26 cellular contexts compared by ENCODE assay signal in the genomic region with DNA sequence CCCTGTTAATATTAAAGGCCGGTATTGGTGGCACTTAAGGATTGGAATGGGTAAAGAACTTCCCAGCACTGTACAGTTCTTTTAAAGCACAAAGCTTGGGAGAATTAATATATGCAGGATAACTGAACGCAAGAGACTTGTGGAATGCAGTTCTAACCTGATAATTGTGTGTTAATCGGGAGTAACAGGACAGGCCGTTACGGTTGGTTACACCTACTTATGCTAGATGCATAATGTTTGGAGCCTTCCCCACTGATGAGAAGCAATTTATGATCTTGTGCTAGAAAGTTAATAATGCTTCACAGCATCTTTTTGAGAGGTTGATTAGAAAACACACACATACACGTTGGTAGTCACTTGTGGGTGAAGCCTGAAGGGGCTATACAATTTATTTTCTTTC. TPM values are rescaled to one million over a fixed set of nuclear protein-coding genes. Genes with fewer than 3 reads are reported as not detected.
DNase-seq lines count a peak whose midpoint lies in the region; ATAC-seq, FAIRE-seq and TF ChIP-seq lines count a peak whose summit lies in the region.
"Had no signal": no experiment of that assay in that cellular context is flagged by ENCODE, and none has a peak within 500 bp of the region (broad histone marks: within the 10 kb centered on the region; RNA-seq: fewer than 3 reads in every experiment).

No MANE protein-coding gene starts in this region.

- H3K36me3 ChIP-seq in CD8-positive, alpha-beta memory T cell (ENCODE audit: insufficient read depth, low read length): peaks cover 80% of the 10 kb centered on the region
- H3K36me3 ChIP-seq in endocrine pancreas (ENCODE audit: control insufficient read depth, insufficient read depth, low read length) (peaks cover 14% of the 10 kb centered on the region), aorta (ENCODE audit: control insufficient read depth in 1 of 2, insufficient read depth in 2 of 2, low read length in 1 of 2) (peaks cover 10 to 11% of the 10 kb centered on the region in 2 donors)

- no peak overlapping the region for H3K4me2 ChIP-seq in A549

- intact Hi-C loops in aorta (cut with DNase I): no loop called here

- TF ChIP-seq RAD21 in A549 (conservative IDR thresholded peaks at IDR 0.05 in 1 of 2, IDR thresholded peaks at IDR 0.05 in 1 of 2): no peak

- no peaks in the 10 kb centered on the region for H3K9me3 Mint-ChIP-seq in CD8-positive, alpha-beta memory T cell
- H3K9me3 Mint-ChIP-seq: dendritic cell treated with granulocyte-macrophage colony-stimulating factor and Interleukin-4, amounts not matched to agents 40 ng/mL and 50 ng/mL, for 4 days; immature natural killer cell; stimulated activated naive CD8-positive, alpha-beta T cell treated with anti-CD3 and anti-CD28 coated beads, Interleukin-15, Interleukin-2, amounts not matched to agents 100 ng/mL and 50 ng/mL, for 24 hours had no signal

- no peaks in the 10 kb centered on the region for H3K9me3 ChIP-seq in A549
- H3K9me3 ChIP-seq in CD8-positive, alpha-beta memory T cell (ENCODE audit: low read length): no peaks in the 10 kb centered on the region
- no peaks in the 10 kb centered on the region for H3K9me3 ChIP-seq in endocrine pancreas (ENCODE audit: control insufficient read depth, low read length)
- H3K9me3 ChIP-seq in aorta (ENCODE audit: control insufficient read depth, low read length): no peaks in the 10 kb centered on the region
- H3K9me3 ChIP-seq: left lung, MG63, tibial artery had no signal

- TF ChIP-seq EP300 in A549 (IDR thresholded peaks at IDR 0.05): no peak

- H3K27ac Mint-ChIP-seq in CD8-positive, alpha-beta memory T cell: peak overlapping the region in 5 of 8 donors; percentile 3 to 76 (median 33)
- H3K27ac Mint-ChIP-seq: dendritic cell treated with granulocyte-macrophage colony-stimulating factor and Interleukin-4, amounts not matched to agents 40 ng/mL and 50 ng/mL, for 4 days; stimulated activated naive CD8-positive, alpha-beta T cell treated with anti-CD3 and anti-CD28 coated beads, Interleukin-15, Interleukin-2, amounts not matched to agents 100 ng/mL and 50 ng/mL, for 24 hours had no signal

- H3K4me1 ChIP-seq in A549 (peaks cover 15% of the 10 kb centered on the region; the same call in 2 of the 3 replicates), endocrine pancreas (ENCODE audit: control insufficient read depth, insufficient read depth, low read length) (peaks cover 29% of the 10 kb centered on the region), aorta (ENCODE audit: control insufficient read depth in 1 of 2, insufficient read depth in 2 of 2, low read length in 2 of 2) (no peaks in the 10 kb centered on the region)
- H3K4me1 ChIP-seq in CD8-positive, alpha-beta memory T cell (ENCODE audit: insufficient read depth, low read length): peaks cover 41% of the 10 kb centered on the region

- peaks cover 14 to 94% (median 33%) of the 10 kb centered on the region in 3 donors for H3K36me3 Mint-ChIP-seq in CD8-positive, alpha-beta memory T cell

- no peak overlapping the region for H3K4me3 Mint-ChIP-seq in CD8-positive, alpha-beta memory T cell
- H3K4me3 Mint-ChIP-seq: dendritic cell treated with granulocyte-macrophage colony-stimulating factor and Interleukin-4, amounts not matched to agents 40 ng/mL and 50 ng/mL, for 4 days; immature natural killer cell; stimulated activated naive CD8-positive, alpha-beta T cell treated with anti-CD3 and anti-CD28 coated beads, Interleukin-15, Interleukin-2, amounts not matched to agents 100 ng/mL and 50 ng/mL, for 24 hours had no signal

- H3K9ac ChIP-seq in endocrine pancreas (ENCODE audit: control insufficient read depth, insufficient read depth, low read length): no peak overlapping the region

- H3K27ac ChIP-seq in A549 (no peak overlapping the region), aorta (ENCODE audit: low read depth in 1 of 2, low read length in 2 of 2) (no peak overlapping the region)
- no peak overlapping the region for H3K27ac ChIP-seq in CD8-positive, alpha-beta memory T cell (ENCODE audit: low read depth, low read length)
- H3K27ac ChIP-seq: HL-60, left lung, RWPE1, tibial artery had no signal

- CTCF ChIA-PET in A549 (lab: Yijun Ruan, JAX): interaction anchor here (1.2 to 3.2 kb wide), 6 partner anchors 10 to 346 kb away, joined by 3 to 8 read pairs (median 4); a partner anchor contains a TSS
- CTCF ChIA-PET in CD8-positive, alpha-beta memory T cell (lab: Charles Lee): interaction anchor here (1.2 kb wide), 1 partner anchor 133 kb away, joined by 3 read pairs; no protein-coding TSS in a partner anchor

- POLR2A ChIA-PET in A549 (lab: Yijun Ruan, JAX): interaction anchor here (0.7 to 3.1 kb wide), 2 partner anchors 18 to 68 kb away, joined by 3 to 9 read pairs; a partner anchor contains a TSS
- POLR2A ChIA-PET in CD8-positive, alpha-beta memory T cell (lab: Charles Lee): interaction anchor here (0.5 to 1.3 kb wide), 3 partner anchors 8 to 431 kb away, joined by 4 to 6 read pairs (median 4); no protein-coding TSS in a partner anchor

- ATAC-seq in A549 (no peak), aorta (ENCODE audit: low FRiP score) (no peak)
- ATAC-seq: SK-N-SH treated with all-trans-retinoic acid at 6 μM for 48 hours had no signal

- TF ChIP-seq POLR2A in A549 (IDR thresholded peaks at IDR 0.05; ENCODE audit: low read length): no peak

- H3K27me3 ChIP-seq in CD8-positive, alpha-beta memory T cell (ENCODE audit: insufficient read depth, low read length, poor library complexity, severe bottlenecking): no peaks in the 10 kb centered on the region
- H3K27me3 ChIP-seq in endocrine pancreas (ENCODE audit: control insufficient read depth, insufficient read depth, low read length) (no peaks in the 10 kb centered on the region), aorta (ENCODE audit: control insufficient read depth in 1 of 2, insufficient read depth in 2 of 2, low read length in 1 of 2) (no peaks in the 10 kb centered on the region)
- H3K27me3 ChIP-seq: left lung, MG63, tibial artery had no signal

- DNase-seq in A549 (ENCODE audit: low read depth in 1 of 2, low spot score in 1 of 2) (no peak), SIG-M5 treated with dmso at 0.1 percent for 504 hours (lab: John Stamatoyannopoulos, UW; ENCODE audit: unreplicated experiment) (no peak), aorta (no peak)
- DNase-seq in CD8-positive, alpha-beta memory T cell: no peak
- DNase-seq: activated CD4-positive, CD25-positive, alpha-beta regulatory T cell; amygdala; immature natural killer cell; left lung; MG63; NCI-H1417 treated with DMSO at 0.1 percent for 48 hours; NCI-H526; small intestine; stimulated activated CD4-positive, alpha-beta T cell treated with anti-CD3 and anti-CD28 coated beads, Interleukin-2, amount 100 ng/mL, for 48 hours; T1000 had no signal

- WGBS in A549 (ENCODE audit: missing lambda C conversion rate): 74% methylated on average over 6 of the region's 6 CpGs
- 59 to 63% methylated on average over 6 of the region's 6 CpGs for WGBS in aorta, 2 donors

- H3K27me3 Mint-ChIP-seq in CD8-positive, alpha-beta memory T cell: no peaks in the 10 kb centered on the region
- H3K27me3 Mint-ChIP-seq: dendritic cell treated with granulocyte-macrophage colony-stimulating factor and Interleukin-4, amounts not matched to agents 40 ng/mL and 50 ng/mL, for 4 days; stimulated activated naive CD8-positive, alpha-beta T cell treated with anti-CD3 and anti-CD28 coated beads, Interleukin-15, Interleukin-2, amounts not matched to agents 100 ng/mL and 50 ng/mL, for 24 hours had no signal

- no peak for TF ChIP-seq CTCF in A549 (IDR thresholded peaks at IDR 0.05)

- H3K4me3 ChIP-seq in A549 (no peak overlapping the region), endocrine pancreas (ENCODE audit: control insufficient read depth, insufficient read depth, low read length) (peak overlapping the region; percentile 0), aorta (ENCODE audit: low read length in 2 of 2) (no peak overlapping the region)
- no peak overlapping the region for H3K4me3 ChIP-seq in CD8-positive, alpha-beta memory T cell (ENCODE audit: low read length)
- H3K4me3 ChIP-seq: left lung, MG63, tibial artery had no signal

- FAIRE-seq in A549 (lab: Jason Lieb, UNC): no peak
- FAIRE-seq: GM12892, GM19239, small intestine had no signal

- H3K4me1 Mint-ChIP-seq in CD8-positive, alpha-beta memory T cell: peaks cover 43 to 77% (median 70%) of the 10 kb centered on the region in 3 donors

RNA-seq across cellular contexts. Expression of a gene that starts 7.0 kb away (rescaled TPM):
- polyA plus RNA-seq in A549 (2011; rRNA removed) (81.6 and 98.1 TPM in 2 replicates), A549 (2017; fragmentation: RNase III; extraction: RNeasy Plus Mini Kit Qiagen cat#74134 plus additional on column Dnase treatment) (76.1 to 87.8 TPM (median 79.2 TPM) in 3 replicates), aorta (10 to 100 TPM; 34.4 to 51.8 TPM)
- polyA plus RNA-seq in A549 (2012; cell fraction: cytosol; rRNA removed): 59.1 and 75.5 TPM in 2 replicates
- 64.3 and 83.5 TPM in 2 replicates for polyA plus RNA-seq in A549 (2012; cell fraction: nucleus; rRNA removed)
- 45.5 and 48.5 TPM in 2 replicates for polyA minus RNA-seq in A549 (2011; rRNA and poly(A)+ RNA removed)
- total RNA-seq in CD8-positive, alpha-beta memory T cell: 10 to 100 TPM; 95.9 to 98.9 TPM
- polyA plus RNA-seq in CD8-positive, alpha-beta memory T cell: 70.2 TPM
- total RNA-seq in aorta: 10 to 100 TPM; 54.3 to 57.0 TPM

RNA-seq across cellular contexts. Expression of a gene that starts 12.6 kb away (rescaled TPM):
- polyA plus RNA-seq in A549 (2011; rRNA removed) (0.52 and 0.59 TPM in 2 replicates), A549 (2017; fragmentation: RNase III; extraction: RNeasy Plus Mini Kit Qiagen cat#74134 plus additional on column Dnase treatment) (0.67 to 0.97 TPM (median 0.88 TPM) in 3 replicates), aorta (1 to 10 TPM in 1 of 2 donors, under 1 TPM in 1; 0.23 to 7.1 TPM)
- polyA plus RNA-seq in A549 (2012; cell fraction: cytosol; rRNA removed): 1.1 and 1.4 TPM in 2 replicates
- polyA plus RNA-seq in A549 (2012; cell fraction: nucleus; rRNA removed): 0.22 and 0.41 TPM in 2 replicates
- polyA minus RNA-seq in A549 (2011; rRNA and poly(A)+ RNA removed): not detected in 2 replicates
- not detected for total RNA-seq in CD8-positive, alpha-beta memory T cell
- polyA plus RNA-seq in CD8-positive, alpha-beta memory T cell: 0.07 TPM
- under 1 TPM in 1 of 2 donors, not detected in 1; 0.69 TPM for total RNA-seq in aorta
- total RNA-seq: activated CD8-positive, alpha-beta memory T cell treated with anti-CD3 and anti-CD28 coated beads for 36 hours; mononuclear cell; pulmonary artery endothelial cell had no signal
- polyA plus RNA-seq: immature natural killer cell had no signal

RNA-seq across cellular contexts. Expression of a gene that starts 13.6 kb away (rescaled TPM):
- 98.9 and 113 TPM in 2 replicates for polyA plus RNA-seq in A549 (2011; rRNA removed)
- polyA plus RNA-seq in A549 (2012; cell fraction: cytosol; rRNA removed): 133 and 151 TPM in 2 replicates
- polyA plus RNA-seq in A549 (2012; cell fraction: nucleus; rRNA removed): 59.8 and 69.0 TPM in 2 replicates
- 107 to 146 TPM (median 129 TPM) in 3 replicates for polyA plus RNA-seq in A549 (2017; fragmentation: RNase III; extraction: RNeasy Plus Mini Kit Qiagen cat#74134 plus additional on column Dnase treatment)
- 31.6 and 46.7 TPM in 2 replicates for polyA minus RNA-seq in A549 (2011; rRNA and poly(A)+ RNA removed)
- 1 to 10 TPM; 5.5 to 7.6 TPM for total RNA-seq in CD8-positive, alpha-beta memory T cell
- polyA plus RNA-seq in CD8-positive, alpha-beta memory T cell: 1.3 TPM
- 100 to 1,000 TPM in 1 of 2 donors, 10 to 100 TPM in 1; 80.0 to 111 TPM for total RNA-seq in aorta
- 100 to 1,000 TPM; 243 to 245 TPM for polyA plus RNA-seq in aorta

RNA-seq across cellular contexts. Expression of a gene that starts 17.6 kb away (rescaled TPM):
- polyA plus RNA-seq in A549 (2011; rRNA removed): 70.1 and 71.4 TPM in 2 replicates
- 48.9 and 54.9 TPM in 2 replicates for polyA plus RNA-seq in A549 (2012; cell fraction: cytosol; rRNA removed)
- polyA plus RNA-seq in A549 (2012; cell fraction: nucleus; rRNA removed): 20.5 and 29.9 TPM in 2 replicates
- 46.6 to 52.6 TPM (median 50.5 TPM) in 3 replicates for polyA plus RNA-seq in A549 (2017; fragmentation: RNase III; extraction: RNeasy Plus Mini Kit Qiagen cat#74134 plus additional on column Dnase treatment)
- polyA minus RNA-seq in A549 (2011; rRNA and poly(A)+ RNA removed): 26.3 and 27.6 TPM in 2 replicates
- total RNA-seq in CD8-positive, alpha-beta memory T cell: 10 to 100 TPM; 36.7 to 39.0 TPM
- polyA plus RNA-seq in CD8-positive, alpha-beta memory T cell: 87.7 TPM
- 10 to 100 TPM; 30.4 to 35.4 TPM for total RNA-seq in aorta
- polyA plus RNA-seq in aorta: 10 to 100 TPM; 52.6 to 55.6 TPM

RNA-seq across cellular contexts. Expression of a gene that starts 24.7 kb away (rescaled TPM):
- polyA plus RNA-seq in A549 (2011; rRNA removed) (0.21 and 0.65 TPM in 2 replicates), A549 (2017; fragmentation: RNase III; extraction: RNeasy Plus Mini Kit Qiagen cat#74134 plus additional on column Dnase treatment) (0.16 to 0.21 TPM (median 0.21 TPM) in 3 replicates), aorta (10 to 100 TPM in 1 of 2 donors, 1 to 10 TPM in 1; 2.5 to 91.2 TPM)
- 0.16 TPM in 2 replicates for polyA plus RNA-seq in A549 (2012; cell fraction: cytosol; rRNA removed)
- polyA plus RNA-seq in A549 (2012; cell fraction: nucleus; rRNA removed): 0.27 and 0.65 TPM in 2 replicates
- 0.34 TPM in 1 of 2 replicates, not detected in the other for polyA minus RNA-seq in A549 (2011; rRNA and poly(A)+ RNA removed)
- not detected for total RNA-seq in CD8-positive, alpha-beta memory T cell
- not detected for polyA plus RNA-seq in CD8-positive, alpha-beta memory T cell
- not detected for total RNA-seq in aorta
- total RNA-seq: activated CD8-positive, alpha-beta memory T cell treated with anti-CD3 and anti-CD28 coated beads for 36 hours; mononuclear cell had no signal
- polyA plus RNA-seq: immature natural killer cell had no signal

Comparison
In these comparisons a context has a peak if more than half of its experiments do, and no peak if none do; other contexts are left out.
1. RNA of a gene that starts 13.6 kb away (polyA plus RNA-seq): 243 to 245 TPM in aorta and 59.8 to 151 TPM in A549; 1.3 TPM in CD8-positive, alpha-beta memory T cell (single experiment); every median in the first group is over 10 times any median in the second.